Comparison of ENCODE assay signal across 25 cellular contexts in genomic region chr6:28876702-28877101, GRCh38. TPM values are rescaled to one million over a fixed set of nuclear protein-coding genes. Genes with fewer than 3 reads are reported as not detected.
DNase-seq lines count a peak whose midpoint lies in the region; ATAC-seq and TF ChIP-seq lines count a peak whose summit lies in the region.
"Had no signal": no experiment of that assay in that cellular context is flagged by ENCODE, and none has a peak within 500 bp of the region (broad histone marks: within the 10 kb centered on the region; RNA-seq: fewer than 3 reads in every experiment).

No MANE protein-coding gene starts in this region.

- H3F3A ChIP-seq in DOHH2 (ENCODE audit: control insufficient read depth, insufficient read depth): peaks cover 6% of the 10 kb centered on the region

- ATAC-seq in activated CD4-positive, alpha-beta T cell treated with anti-CD3 and anti-CD28 coated beads for 36 hours: peak; percentile 77
- ATAC-seq in mucosa of descending colon (peak; percentile 81), HG03159 (IDR thresholded peaks at IDR 0.05; ENCODE audit: unreplicated experiment) (no peak)
- ATAC-seq: GM12878 had no signal

- H4K20me1 ChIP-seq in DOHH2 (ENCODE audit: control insufficient read depth, insufficient read depth, low read depth, low read length) (no peaks in the 10 kb centered on the region), OCI-LY3 (ENCODE audit: insufficient read depth, low read length) (no peaks in the 10 kb centered on the region)

- H3K9me2 ChIP-seq in DOHH2 (replicated peaks; ENCODE audit: control insufficient read depth, low read length): no peaks in the 10 kb centered on the region
- H3K9me2 ChIP-seq: SK-N-SH had no signal

- H3K9me3 Mint-ChIP-seq in activated CD4-positive, alpha-beta T cell treated with anti-CD3 and anti-CD28 coated beads for 36 hours (ENCODE audit: low read depth): peaks cover 4% of the 10 kb centered on the region
- H3K9me3 Mint-ChIP-seq: CD4-positive, alpha-beta T cell had no signal

- H3K36me3 Mint-ChIP-seq in activated CD4-positive, alpha-beta T cell treated with anti-CD3 and anti-CD28 coated beads for 36 hours (ENCODE audit: low read depth): peaks cover 6% of the 10 kb centered on the region

- no peaks in the 10 kb centered on the region for H3K9me3 ChIP-seq in DOHH2 (ENCODE audit: control insufficient read depth, insufficient read depth, low read length)
- H3K9me3 ChIP-seq in OCI-LY3 (ENCODE audit: insufficient read depth, low read length): no peaks in the 10 kb centered on the region
- no peaks in the 10 kb centered on the region for H3K9me3 ChIP-seq in mucosa of descending colon
- no peaks in the 10 kb centered on the region for H3K9me3 ChIP-seq in adrenal gland (replicated peaks in 1 of 3)
- H3K9me3 ChIP-seq: Caco-2, SK-N-SH had no signal

- CTCF ChIA-PET in activated CD4-positive, alpha-beta T cell treated with anti-CD3 and anti-CD28 coated beads for 36 hours (lab: Charles Lee): interaction anchor here (2.7 kb wide), 1 partner anchor 11 kb away, joined by 11 read pairs; no protein-coding TSS in a partner anchor

- no peak for DNase-seq in activated CD4-positive, alpha-beta T cell treated with anti-CD3 and anti-CD28 coated beads for 36 hours
- no peak for DNase-seq in activated CD4-positive, alpha-beta T cell treated with anti-CD3 and anti-CD28 coated beads, Interleukin-2, amount 50 U/mL, for 1 hour
- DNase-seq in mucosa of descending colon: no peak
- DNase-seq in NCI-H748 treated with DMSO at 0.1 percent for 48 hours (lab: John Stamatoyannopoulos, UW): no peak
- no peak for DNase-seq in adrenal gland
- DNase-seq: 8988T; CD4-positive, alpha-beta T cell; DMS153; EL; GOT3; Karpas-422; NCI-H1092 treated with DMSO at 0.1 percent for 48 hours; NCI-H146; NCI-H2081; NCI-H446 treated with DMSO at 0.1 percent for 48 hours; NCI-H69; NK-92 treated with Interleukin-12 subunit alpha and Interleukin-12 subunit beta, amount 100 ng/mL, for 24 hours; SHP77 treated with DMSO at 0.1 percent for 48 hours; SK-N-SH had no signal

- H3K4me3 Mint-ChIP-seq in activated CD4-positive, alpha-beta T cell treated with anti-CD3 and anti-CD28 coated beads for 36 hours: no peak overlapping the region
- H3K4me3 Mint-ChIP-seq: B cell; CD4-positive, alpha-beta T cell had no signal

- H2AFZ ChIP-seq in OCI-LY3 (ENCODE audit: low read depth, low read length): no peak overlapping the region

- WGBS in adrenal gland, 4 donors: 36 to 67% (median 47%) methylated on average over 1 of the region's 1 CpG

- H3K27me3 ChIP-seq in DOHH2 (ENCODE audit: control insufficient read depth, low read length) (no peaks in the 10 kb centered on the region), OCI-LY3 (ENCODE audit: low read depth, low read length) (peaks cover 4% of the 10 kb centered on the region; the same call in 1 of the 2 replicates), adrenal gland (peaks cover 4% of the 10 kb centered on the region)

- no peak overlapping the region for H3K27ac Mint-ChIP-seq in activated CD4-positive, alpha-beta T cell treated with anti-CD3 and anti-CD28 coated beads for 36 hours
- H3K27ac Mint-ChIP-seq: B cell; CD4-positive, alpha-beta T cell had no signal

- intact Hi-C loops in activated CD4-positive, alpha-beta T cell treated with anti-CD3 and anti-CD28 coated beads for 36 hours (cut with DNase I, micrococcal nuclease): no loop called here
- intact Hi-C loops in mucosa of descending colon (cut with DNase I, micrococcal nuclease): no loop called here
- intact Hi-C loops in adrenal gland (cut with DNase I): no loop called here

- H3K79me2 ChIP-seq in DOHH2 (ENCODE audit: control insufficient read depth, low read length) (no peaks in the 10 kb centered on the region), OCI-LY3 (ENCODE audit: low read length) (no peaks in the 10 kb centered on the region)

- H3K4me3 ChIP-seq in DOHH2 (ENCODE audit: low read length) (peak overlapping the region; percentile 4; the same call in 1 of the 2 replicates), OCI-LY3 (ENCODE audit: low read length) (peak overlapping the region; percentile 73), mucosa of descending colon (no peak overlapping the region), adrenal gland (no peak overlapping the region)
- H3K4me3 ChIP-seq: GM12878 had no signal

- peaks cover 8% of the 10 kb centered on the region for H3K4me1 Mint-ChIP-seq in activated CD4-positive, alpha-beta T cell treated with anti-CD3 and anti-CD28 coated beads for 36 hours

- no peak overlapping the region for H3K9ac ChIP-seq in OCI-LY3 (ENCODE audit: low read length)
- H3K9ac ChIP-seq: SK-N-SH had no signal

- peaks cover 3% of the 10 kb centered on the region for H3K27me3 Mint-ChIP-seq in activated CD4-positive, alpha-beta T cell treated with anti-CD3 and anti-CD28 coated beads for 36 hours

- H3K27ac ChIP-seq in DOHH2 (ENCODE audit: low read depth, low read length) (peak overlapping the region; percentile 61), OCI-LY3 (ENCODE audit: low read length) (no peak overlapping the region), adrenal gland (no peak overlapping the region)

- TF ChIP-seq POLR2A in adrenal gland (IDR thresholded peaks at IDR 0.05): no peak

- TF ChIP-seq CTCF in DOHH2 (IDR thresholded peaks at IDR 0.05; ENCODE audit: low read depth, low read length, poor library complexity, severe bottlenecking) (no peak), OCI-LY3 (IDR thresholded peaks at IDR 0.05; ENCODE audit: low read depth, low read length) (no peak), mucosa of descending colon (IDR thresholded peaks at IDR 0.05) (no peak), adrenal gland (IDR thresholded peaks at IDR 0.05) (no peak)

- POLR2A ChIA-PET in activated CD4-positive, alpha-beta T cell treated with anti-CD3 and anti-CD28 coated beads for 36 hours (lab: Charles Lee): no interaction called here

- H3K36me3 ChIP-seq in DOHH2 (ENCODE audit: control insufficient read depth, low read length) (no peaks in the 10 kb centered on the region; the same call in 1 of the 2 replicates), OCI-LY3 (replicated peaks; ENCODE audit: low read depth, low read length) (no peaks in the 10 kb centered on the region), mucosa of descending colon (ENCODE audit: low read depth) (no peaks in the 10 kb centered on the region), adrenal gland (replicated peaks in 1 of 2) (no peaks in the 10 kb centered on the region)

- H3K4me1 ChIP-seq in DOHH2 (ENCODE audit: control insufficient read depth, low read length): peaks cover 65% of the 10 kb centered on the region
- peaks cover 14% of the 10 kb centered on the region; the same call in 1 of the 2 replicates for H3K4me1 ChIP-seq in OCI-LY3 (ENCODE audit: low read length)
- no peaks in the 10 kb centered on the region for H3K4me1 ChIP-seq in mucosa of descending colon (ENCODE audit: low read depth)
- no peaks in the 10 kb centered on the region for H3K4me1 ChIP-seq in adrenal gland (replicated peaks in 1 of 2)

- H3K4me2 ChIP-seq in DOHH2 (ENCODE audit: low read length) (peak overlapping the region; percentile 55), OCI-LY3 (ENCODE audit: low read length) (peak overlapping the region; percentile 70)
- H3K4me2 ChIP-seq: SK-N-SH had no signal

RNA-seq across cellular contexts. Expression of gene TRIM27, which starts 47.1 kb away (rescaled TPM):
- 10 to 100 TPM; 48.5 to 54.6 TPM for total RNA-seq in activated CD4-positive, alpha-beta T cell treated with anti-CD3 and anti-CD28 coated beads for 36 hours
- total RNA-seq in mucosa of descending colon (10 to 100 TPM; 33.1 to 37.2 (median 35.5) TPM), adrenal gland (10 to 100 TPM; 38.3 to 67.4 (median 48.2) TPM)
- 10 to 100 TPM; 40.4 to 54.6 (median 53.8) TPM for polyA plus RNA-seq in adrenal gland

Comparison
In these comparisons a context has a peak if more than half of its experiments do, and no peak if none do; other contexts are left out.
1. H3K4me3 ChIP-seq: peak in DOHH2 (single experiment) and OCI-LY3 (single experiment); none in mucosa of descending colon (single experiment) and adrenal gland (0 of 4).